ENCODE assay signal across 1 cellular context in genomic region chrX:29641461-29641860, GRCh38.
TF ChIP-seq lines count a peak whose summit lies in the region.

No MANE protein-coding gene starts in this region.

TF ChIP-seq in SK-N-SH treated with all-trans-retinoic acid at 6 μM for 48 hours, 23 proteins besides CTCF, POLR2A, EP300 and RAD21 (continued from another document):
- TF ChIP-seq PATZ1 (CRISPR knock-in tag; IDR thresholded peaks at IDR 0.05; ENCODE audit: borderline replicate concordance), result no peak
